In the genomic region with DNA sequence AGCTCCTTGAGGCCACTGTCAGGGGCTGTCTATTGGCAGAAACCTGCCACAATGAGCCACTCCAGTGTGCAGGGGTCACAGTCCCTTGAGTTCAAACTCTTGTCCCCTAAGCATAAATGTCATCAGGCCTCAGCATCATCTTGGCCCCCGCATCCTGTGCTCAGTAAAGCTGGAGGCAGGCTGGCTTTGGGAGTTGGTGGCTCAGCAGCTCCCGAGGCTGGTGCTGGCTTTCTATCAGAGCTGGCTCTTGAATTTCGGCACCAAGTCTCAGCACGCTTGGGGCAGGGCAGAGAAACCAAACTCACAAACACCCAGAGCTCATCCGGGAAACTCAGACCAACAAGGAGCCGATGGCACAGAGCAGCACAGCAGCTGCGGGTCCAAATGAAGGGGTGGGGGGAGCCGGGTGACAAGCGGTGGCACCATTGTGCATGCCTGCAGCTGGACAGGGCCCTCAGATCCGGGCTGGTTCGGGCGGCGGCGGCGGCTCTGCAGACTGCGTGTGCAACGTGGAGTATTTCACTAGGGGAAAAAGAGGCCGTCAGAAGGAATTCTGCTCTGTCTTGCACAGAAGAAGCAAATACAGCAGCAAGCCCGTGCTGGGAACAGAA, we compare ENCODE assay signal across 14 cellular contexts.
"Had no signal": no experiment of that assay in that cellular context is flagged by ENCODE, and none has a peak within 500 bp of the region (broad histone marks: within the 10 kb centered on the region; RNA-seq: fewer than 3 reads in every experiment).

No MANE protein-coding gene starts in this region.

- H3K4me1 ChIP-seq: gastrocnemius medialis, right lobe of liver had no signal

- H3K27me3 ChIP-seq: cardiac muscle cell, gastrocnemius medialis, right lobe of liver, stomach had no signal

- H3K9me3 ChIP-seq: gastrocnemius medialis, right lobe of liver, stomach had no signal

- H3K4me3 ChIP-seq: cardiac muscle cell, gastrocnemius medialis, lung, right lobe of liver, stomach had no signal

- H3K27ac ChIP-seq: cardiac muscle cell, right lobe of liver, stomach, VCaP had no signal

- H3K36me3 ChIP-seq: cardiac muscle cell, right lobe of liver had no signal

- DNase-seq: activated CD4-positive, alpha-beta T cell treated with anti-CD3 and anti-CD28 coated beads, Interleukin-2, amount 50 U/mL, for 1 hour; activated CD4-positive, CD25-positive, alpha-beta regulatory T cell treated with anti-CD3 and anti-CD28 coated beads, Interleukin-2, amount 50 U/mL, for 72 hours; activated gamma-delta T cell; activated T-cell treated with anti-CD3 and anti-CD28 coated beads, Interleukin-2, amount 50 U/mL, for 72 hours; gastrocnemius medialis; nephron progenitor cell; occipital lobe; right lobe of liver; small intestine; stimulated activated CD4-positive, alpha-beta T cell treated with anti-CD3 and anti-CD28 coated beads, Interleukin-4, amount 100 ng/mL, for 24 hours; stomach had no signal
